8 cellular contexts compared by ENCODE assay signal in the genomic region with DNA sequence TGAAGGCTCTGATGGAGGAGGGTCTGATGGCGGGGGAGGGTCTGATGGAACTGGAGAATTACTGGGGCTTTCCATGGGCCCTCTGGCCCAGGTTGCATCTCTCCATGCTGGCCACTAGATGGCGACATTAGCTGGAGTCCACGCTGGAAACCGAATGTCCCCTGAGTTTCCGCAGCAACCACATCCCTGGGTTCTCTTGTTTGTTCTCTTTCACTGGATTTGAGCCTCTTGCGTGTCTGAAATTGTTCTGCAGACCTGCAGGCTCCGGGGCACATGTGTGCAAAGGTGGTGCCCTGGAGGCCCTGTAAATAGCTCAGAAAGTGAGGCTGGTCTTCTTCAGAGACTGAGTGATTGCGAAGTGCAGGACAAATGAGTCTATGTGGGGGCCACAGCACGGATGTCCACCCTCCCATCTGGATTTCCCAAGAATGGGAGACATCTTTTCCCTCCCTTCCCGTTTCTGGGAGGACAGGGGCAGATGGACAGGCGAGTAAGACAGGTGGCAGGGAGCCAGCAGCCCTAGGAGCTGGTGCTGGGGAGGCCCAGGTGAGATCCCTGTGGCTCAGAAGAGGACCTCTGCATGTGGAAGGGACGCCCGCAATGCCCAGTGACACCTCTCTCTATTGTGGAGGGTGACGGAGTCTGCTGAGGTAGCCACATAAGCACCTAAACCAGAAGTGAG.
DNase-seq lines count a peak whose midpoint lies in the region; ATAC-seq and TF ChIP-seq lines count a peak whose summit lies in the region.

No MANE protein-coding gene starts in this region.

- H3K9me3 ChIP-seq in A673 (ENCODE audit: low read depth, low read length, poor library complexity, severe bottlenecking): no peaks in the 10 kb centered on the region

- intact Hi-C loops in A673 (cut with micrococcal nuclease; ENCODE audit: unreplicated experiment): loop anchor here (1.0 to 5.0 kb wide), 3 partner anchors 113 to 392 kb away; no protein-coding TSS in a partner anchor

- no peaks in the 10 kb centered on the region for H3K27me3 ChIP-seq in A673 (replicated peaks; ENCODE audit: insufficient read depth, low read depth, low read length, poor library complexity)
- peaks cover 27% of the 10 kb centered on the region for H3K27me3 ChIP-seq in kidney epithelial cell (ENCODE audit: control insufficient read depth, insufficient read depth, low read length)

- peak; percentile 70 for DNase-seq in A673 (ENCODE audit: low spot score)
- peak; percentile 92 for DNase-seq in GM19240 (ENCODE audit: insufficient read length, low spot score)
- peak; percentile 74 for DNase-seq in NCI-H2227 treated with DMSO at 0.1 percent for 48 hours (lab: John Stamatoyannopoulos, UW)
- peak; percentile 68 for DNase-seq in activated CD4-positive, CD25-positive, alpha-beta regulatory T cell treated with anti-CD3 and anti-CD28 coated beads, Interleukin-2, amount 50 U/mL, for 72 hours
- peak; percentile 75 for DNase-seq in cerebellar cortex (ENCODE audit: low spot score)
- no peak for DNase-seq in kidney epithelial cell (ENCODE audit: low read depth)
- DNase-seq in stimulated activated CD4-positive, alpha-beta T cell treated with anti-CD3 and anti-CD28 coated beads, Interleukin-1b, Interleukin-23, amount 100 ng/mL, for 48 hours: peak; percentile 63

- CTCF ChIA-PET in A673 (lab: Charles Lee): interaction anchor here (0.8 to 1.8 kb wide), 2 partner anchors 20 to 113 kb away, joined by 3 to 12 read pairs; no protein-coding TSS in a partner anchor

- no peak for ATAC-seq in GM21717 (IDR thresholded peaks at IDR 0.05; ENCODE audit: unreplicated experiment)

- H3K27ac ChIP-seq in A673 (ENCODE audit: low read depth, low read length, poor library complexity, severe bottlenecking): no peak overlapping the region

- no peaks in the 10 kb centered on the region for H3K36me3 ChIP-seq in A673 (ENCODE audit: insufficient read depth, low read length, poor library complexity, severe bottlenecking)
- no peaks in the 10 kb centered on the region for H3K36me3 ChIP-seq in kidney epithelial cell (ENCODE audit: control insufficient read depth, insufficient read depth, low read length)

- H3K4me1 ChIP-seq in A673 (ENCODE audit: insufficient read depth, low read length, poor library complexity, severe bottlenecking): no peaks in the 10 kb centered on the region

- POLR2A ChIA-PET in A673 (lab: Charles Lee; ENCODE audit: low non-redundant PET): interaction anchor here (0.6 kb wide), 1 partner anchor 205 kb away, joined by 7 read pairs; no protein-coding TSS in a partner anchor

- H3K4me3 ChIP-seq in A673 (ENCODE audit: low read depth, low read length, poor library complexity, severe bottlenecking): no peak overlapping the region
- H3K4me3 ChIP-seq in kidney epithelial cell (ENCODE audit: low read depth, low read length): no peak overlapping the region

- BruUV-seq in A673 (replicated peaks; lab: Mats Ljungman, UMichigan): no TSS peak

- TF ChIP-seq CTCF in A673 (conservative IDR thresholded peaks at IDR 0.05; ENCODE audit: low read depth, low read length) (peak; percentile 89), kidney epithelial cell (IDR thresholded peaks at IDR 0.05; ENCODE audit: insufficient read depth, low read length, poor library complexity, severe bottlenecking) (peak; percentile 87)
